1 cellular context compared by ENCODE assay signal in the genomic region with DNA sequence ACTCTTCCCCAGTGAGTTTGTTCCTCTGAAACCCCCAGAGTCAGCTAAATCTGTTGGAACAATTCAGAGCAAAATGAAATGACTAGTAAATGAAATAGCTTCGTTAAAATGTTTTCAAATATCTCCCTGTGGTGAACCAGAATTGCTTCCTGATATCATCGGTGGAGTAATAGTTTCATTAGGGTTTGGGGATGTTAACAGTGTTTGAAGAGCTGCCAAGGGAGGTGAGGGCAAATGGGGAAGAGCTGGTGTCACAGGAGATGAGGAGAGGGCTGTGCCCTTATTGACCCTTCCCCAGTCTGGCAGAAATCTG.
TF ChIP-seq lines count a peak whose summit lies in the region.

No MANE protein-coding gene starts in this region.

TF ChIP-seq in GM23338, 12 proteins besides CTCF, POLR2A, EP300 and RAD21 (continued from another document):
- TF ChIP-seq, protein P1, sequence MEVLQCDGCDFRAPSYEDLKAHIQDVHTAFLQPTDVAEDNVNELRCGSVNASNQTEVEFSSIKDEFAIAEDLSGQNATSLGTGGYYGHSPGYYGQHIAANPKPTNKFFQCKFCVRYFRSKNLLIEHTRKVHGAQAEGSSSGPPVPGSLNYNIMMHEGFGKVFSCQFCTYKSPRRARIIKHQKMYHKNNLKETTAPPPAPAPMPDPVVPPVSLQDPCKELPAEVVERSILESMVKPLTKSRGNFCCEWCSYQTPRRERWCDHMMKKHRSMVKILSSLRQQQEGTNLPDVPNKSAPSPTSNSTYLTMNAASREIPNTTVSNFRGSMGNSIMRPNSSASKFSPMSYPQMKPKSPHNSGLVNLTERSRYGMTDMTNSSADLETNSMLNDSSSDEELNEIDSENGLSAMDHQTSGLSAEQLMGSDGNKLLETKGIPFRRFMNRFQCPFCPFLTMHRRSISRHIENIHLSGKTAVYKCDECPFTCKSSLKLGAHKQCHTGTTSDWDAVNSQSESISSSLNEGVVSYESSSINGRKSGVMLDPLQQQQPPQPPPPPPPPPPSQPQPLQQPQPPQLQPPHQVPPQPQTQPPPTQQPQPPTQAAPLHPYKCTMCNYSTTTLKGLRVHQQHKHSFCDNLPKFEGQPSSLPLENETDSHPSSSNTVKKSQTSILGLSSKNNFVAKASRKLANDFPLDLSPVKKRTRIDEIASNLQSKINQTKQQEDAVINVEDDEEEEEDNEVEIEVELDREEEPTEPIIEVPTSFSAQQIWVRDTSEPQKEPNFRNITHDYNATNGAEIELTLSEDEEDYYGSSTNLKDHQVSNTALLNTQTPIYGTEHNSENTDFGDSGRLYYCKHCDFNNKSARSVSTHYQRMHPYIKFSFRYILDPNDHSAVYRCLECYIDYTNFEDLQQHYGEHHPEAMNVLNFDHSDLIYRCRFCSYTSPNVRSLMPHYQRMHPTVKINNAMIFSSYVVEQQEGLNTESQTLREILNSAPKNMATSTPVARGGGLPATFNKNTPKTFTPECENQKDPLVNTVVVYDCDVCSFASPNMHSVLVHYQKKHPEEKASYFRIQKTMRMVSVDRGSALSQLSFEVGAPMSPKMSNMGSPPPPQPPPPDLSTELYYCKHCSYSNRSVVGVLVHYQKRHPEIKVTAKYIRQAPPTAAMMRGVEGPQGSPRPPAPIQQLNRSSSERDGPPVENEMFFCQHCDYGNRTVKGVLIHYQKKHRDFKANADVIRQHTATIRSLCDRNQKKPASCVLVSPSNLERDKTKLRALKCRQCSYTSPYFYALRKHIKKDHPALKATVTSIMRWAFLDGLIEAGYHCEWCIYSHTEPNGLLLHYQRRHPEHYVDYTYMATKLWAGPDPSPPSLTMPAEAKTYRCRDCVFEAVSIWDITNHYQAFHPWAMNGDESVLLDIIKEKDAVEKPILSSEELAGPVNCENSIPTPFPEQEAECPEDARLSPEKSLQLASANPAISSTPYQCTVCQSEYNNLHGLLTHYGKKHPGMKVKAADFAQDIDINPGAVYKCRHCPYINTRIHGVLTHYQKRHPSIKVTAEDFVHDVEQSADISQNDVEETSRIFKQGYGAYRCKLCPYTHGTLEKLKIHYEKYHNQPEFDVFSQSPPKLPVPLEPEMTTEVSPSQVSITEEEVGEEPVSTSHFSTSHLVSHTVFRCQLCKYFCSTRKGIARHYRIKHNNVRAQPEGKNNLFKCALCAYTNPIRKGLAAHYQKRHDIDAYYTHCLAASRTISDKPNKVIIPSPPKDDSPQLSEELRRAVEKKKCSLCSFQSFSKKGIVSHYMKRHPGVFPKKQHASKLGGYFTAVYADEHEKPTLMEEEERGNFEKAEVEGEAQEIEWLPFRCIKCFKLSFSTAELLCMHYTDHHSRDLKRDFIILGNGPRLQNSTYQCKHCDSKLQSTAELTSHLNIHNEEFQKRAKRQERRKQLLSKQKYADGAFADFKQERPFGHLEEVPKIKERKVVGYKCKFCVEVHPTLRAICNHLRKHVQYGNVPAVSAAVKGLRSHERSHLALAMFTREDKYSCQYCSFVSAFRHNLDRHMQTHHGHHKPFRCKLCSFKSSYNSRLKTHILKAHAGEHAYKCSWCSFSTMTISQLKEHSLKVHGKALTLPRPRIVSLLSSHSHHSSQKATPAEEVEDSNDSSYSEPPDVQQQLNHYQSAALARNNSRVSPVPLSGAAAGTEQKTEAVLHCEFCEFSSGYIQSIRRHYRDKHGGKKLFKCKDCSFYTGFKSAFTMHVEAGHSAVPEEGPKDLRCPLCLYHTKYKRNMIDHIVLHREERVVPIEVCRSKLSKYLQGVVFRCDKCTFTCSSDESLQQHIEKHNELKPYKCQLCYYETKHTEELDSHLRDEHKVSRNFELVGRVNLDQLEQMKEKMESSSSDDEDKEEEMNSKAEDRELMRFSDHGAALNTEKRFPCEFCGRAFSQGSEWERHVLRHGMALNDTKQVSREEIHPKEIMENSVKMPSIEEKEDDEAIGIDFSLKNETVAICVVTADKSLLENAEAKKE (CRISPR knock-in tag; IDR thresholded peaks at IDR 0.05): no peak
- TF ChIP-seq, protein P2, sequence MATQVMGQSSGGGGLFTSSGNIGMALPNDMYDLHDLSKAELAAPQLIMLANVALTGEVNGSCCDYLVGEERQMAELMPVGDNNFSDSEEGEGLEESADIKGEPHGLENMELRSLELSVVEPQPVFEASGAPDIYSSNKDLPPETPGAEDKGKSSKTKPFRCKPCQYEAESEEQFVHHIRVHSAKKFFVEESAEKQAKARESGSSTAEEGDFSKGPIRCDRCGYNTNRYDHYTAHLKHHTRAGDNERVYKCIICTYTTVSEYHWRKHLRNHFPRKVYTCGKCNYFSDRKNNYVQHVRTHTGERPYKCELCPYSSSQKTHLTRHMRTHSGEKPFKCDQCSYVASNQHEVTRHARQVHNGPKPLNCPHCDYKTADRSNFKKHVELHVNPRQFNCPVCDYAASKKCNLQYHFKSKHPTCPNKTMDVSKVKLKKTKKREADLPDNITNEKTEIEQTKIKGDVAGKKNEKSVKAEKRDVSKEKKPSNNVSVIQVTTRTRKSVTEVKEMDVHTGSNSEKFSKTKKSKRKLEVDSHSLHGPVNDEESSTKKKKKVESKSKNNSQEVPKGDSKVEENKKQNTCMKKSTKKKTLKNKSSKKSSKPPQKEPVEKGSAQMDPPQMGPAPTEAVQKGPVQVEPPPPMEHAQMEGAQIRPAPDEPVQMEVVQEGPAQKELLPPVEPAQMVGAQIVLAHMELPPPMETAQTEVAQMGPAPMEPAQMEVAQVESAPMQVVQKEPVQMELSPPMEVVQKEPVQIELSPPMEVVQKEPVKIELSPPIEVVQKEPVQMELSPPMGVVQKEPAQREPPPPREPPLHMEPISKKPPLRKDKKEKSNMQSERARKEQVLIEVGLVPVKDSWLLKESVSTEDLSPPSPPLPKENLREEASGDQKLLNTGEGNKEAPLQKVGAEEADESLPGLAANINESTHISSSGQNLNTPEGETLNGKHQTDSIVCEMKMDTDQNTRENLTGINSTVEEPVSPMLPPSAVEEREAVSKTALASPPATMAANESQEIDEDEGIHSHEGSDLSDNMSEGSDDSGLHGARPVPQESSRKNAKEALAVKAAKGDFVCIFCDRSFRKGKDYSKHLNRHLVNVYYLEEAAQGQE (IDR thresholded peaks at IDR 0.05; ENCODE audit: unreplicated experiment): no peak
- TF ChIP-seq ZNF114 (CRISPR knock-in tag; IDR thresholded peaks at IDR 0.05): no peak
- TF ChIP-seq STAT1 (IDR thresholded peaks at IDR 0.05; ENCODE audit: unreplicated experiment): no peak
- TF ChIP-seq, protein P3, sequence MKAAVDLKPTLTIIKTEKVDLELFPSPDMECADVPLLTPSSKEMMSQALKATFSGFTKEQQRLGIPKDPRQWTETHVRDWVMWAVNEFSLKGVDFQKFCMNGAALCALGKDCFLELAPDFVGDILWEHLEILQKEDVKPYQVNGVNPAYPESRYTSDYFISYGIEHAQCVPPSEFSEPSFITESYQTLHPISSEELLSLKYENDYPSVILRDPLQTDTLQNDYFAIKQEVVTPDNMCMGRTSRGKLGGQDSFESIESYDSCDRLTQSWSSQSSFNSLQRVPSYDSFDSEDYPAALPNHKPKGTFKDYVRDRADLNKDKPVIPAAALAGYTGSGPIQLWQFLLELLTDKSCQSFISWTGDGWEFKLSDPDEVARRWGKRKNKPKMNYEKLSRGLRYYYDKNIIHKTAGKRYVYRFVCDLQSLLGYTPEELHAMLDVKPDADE (IDR thresholded peaks at IDR 0.05): no peak
